Comparison of ENCODE assay signal across 25 cellular contexts in genomic region chr11:45741032-45741431, GRCh38.
"Had no signal": no experiment of that assay in that cellular context is flagged by ENCODE, and none has a peak within 500 bp of the region (broad histone marks: within the 10 kb centered on the region; RNA-seq: fewer than 3 reads in every experiment).

No MANE protein-coding gene starts in this region.

- H3K9ac ChIP-seq: SK-N-SH had no signal

- H3K4me2 ChIP-seq: SK-N-SH had no signal

- DNase-seq: activated CD4-positive, alpha-beta T cell treated with anti-CD3 and anti-CD28 coated beads for 36 hours; activated CD4-positive, alpha-beta T cell treated with anti-CD3 and anti-CD28 coated beads, Interleukin-2, amount 10 ng/mL, durations not matched to agents 7 days and 5 days; activated CD4-positive, alpha-beta T cell treated with anti-CD3 and anti-CD28 coated beads, Interleukin-2, amount 50 U/mL, for 48 hours; activated CD8-positive, alpha-beta T cell treated with anti-CD3 and anti-CD28 coated beads, Interleukin-2, amount 10 ng/mL, durations not matched to agents 7 days and 5 days; activated gamma-delta T cell; activated naive CD4-positive, alpha-beta T cell treated with Interleukin-2 at 50 U/mL for 16 hours; activated naive CD8-positive, alpha-beta T cell treated with anti-CD3 and anti-CD28 coated beads, Interleukin-2, amount 10 ng/mL, durations not matched to agents 7 days and 5 days; activated T-cell treated with anti-CD3 and anti-CD28 coated beads, Interleukin-2, amount 50 U/mL, for 24 hours; Kasumi-1; KG1; MG63; NCI-H1048; NCI-H1105 treated with DMSO at 0.1 percent for 48 hours; NCI-H1436 treated with DMSO at 0.1 percent for 48 hours; NCI-H1694 treated with DMSO at 0.1 percent for 48 hours; NCI-H2029; NCI-H345; NCI-H524 treated with DMSO at 0.1 percent for 48 hours; Peyer's patch; RPMI8226; SJCRH30; SK-N-SH had no signal

- ATAC-seq: activated CD4-positive, alpha-beta T cell treated with anti-CD3 and anti-CD28 coated beads for 36 hours; activated CD4-positive, CD25-positive, alpha-beta regulatory T cell treated with anti-CD3 and anti-CD28 coated beads, Interleukin-2, amount 50 U/mL, for 24 hours; activated CD8-positive, alpha-beta T cell treated with anti-CD3 and anti-CD28 coated beads, Interleukin-2, amount 10 ng/mL, durations not matched to agents 7 days and 5 days; WTC11 had no signal

- H3K27me3 ChIP-seq: ascending aorta, MG63, Peyer's patch had no signal

- H3K36me3 ChIP-seq: ascending aorta, MG63, Peyer's patch, SJCRH30 had no signal

- H3K4me3 ChIP-seq: ascending aorta, MG63, Peyer's patch, SJCRH30 had no signal

- H3K4me1 ChIP-seq: Peyer's patch, SJCRH30 had no signal

- H3K27ac ChIP-seq: ascending aorta, Peyer's patch, SJCRH30 had no signal

- H3K9me3 ChIP-seq: ascending aorta, MG63, Peyer's patch, SJCRH30, SK-N-SH had no signal
